8 cellular contexts compared by ENCODE assay signal in genomic region chrX:49106930-49107329, GRCh38. TPM values are rescaled to one million over a fixed set of nuclear protein-coding genes. Genes with fewer than 3 reads are reported as not detected.
DNase-seq lines count a peak whose midpoint lies in the region; ATAC-seq, FAIRE-seq and TF ChIP-seq lines count a peak whose summit lies in the region.

No MANE protein-coding gene starts in this region.

- H3K4me3 ChIP-seq in OCI-LY3 (ENCODE audit: low read length) (no peak overlapping the region), esophagus squamous epithelium (no peak overlapping the region)

- H3K4me2 ChIP-seq in OCI-LY3 (ENCODE audit: low read length), result no peak overlapping the region

- FAIRE-seq in H54 (lab: Jason Lieb, UNC), result no peak

- H3K27ac ChIP-seq in OCI-LY3 (ENCODE audit: low read length) (no peak overlapping the region), esophagus squamous epithelium (no peak overlapping the region)

- no peaks in the 10 kb centered on the region for H4K20me1 ChIP-seq in OCI-LY3 (ENCODE audit: insufficient read depth, low read length)

- H3K36me3 ChIP-seq in OCI-LY3 (replicated peaks; ENCODE audit: low read depth, low read length), result peaks cover 8% of the 10 kb centered on the region
- H3K36me3 ChIP-seq in esophagus squamous epithelium, result peaks cover 0 to 17% (median 0%) of the 10 kb centered on the region in 3 donors

- H3K27me3 ChIP-seq in OCI-LY3 (ENCODE audit: low read depth, low read length) (no peaks in the 10 kb centered on the region), esophagus squamous epithelium (no peaks in the 10 kb centered on the region)

- intact Hi-C loops in esophagus squamous epithelium (cut with DNase I), result no loop called here

- TF ChIP-seq CTCF in OCI-LY3 (IDR thresholded peaks at IDR 0.05; ENCODE audit: low read depth, low read length), result peak; percentile 34; the same call in 1 of the 2 replicates
- TF ChIP-seq CTCF in esophagus squamous epithelium (IDR thresholded peaks at IDR 0.05), result peak in 5 of 6 experiments; percentile 19 to 55 (median 38)

- 0 to 27% methylated on average over 2 to 6 of the region's 7 CpGs for WGBS in esophagus squamous epithelium, 2 donors

- ATAC-seq in GM21447 (IDR thresholded peaks at IDR 0.05; ENCODE audit: unreplicated experiment), result no peak

- no peaks in the 10 kb centered on the region for H3K79me2 ChIP-seq in OCI-LY3 (ENCODE audit: low read length)

- peaks cover under 1% of the 10 kb centered on the region; the same call in 1 of the 2 replicates for H3K4me1 ChIP-seq in OCI-LY3 (ENCODE audit: low read length)
- no peaks in the 10 kb centered on the region for H3K4me1 ChIP-seq in esophagus squamous epithelium

- no peak overlapping the region for H2AFZ ChIP-seq in OCI-LY3 (ENCODE audit: low read depth, low read length)

- DNase-seq in stimulated activated CD4-positive, alpha-beta T cell treated with anti-CD3 and anti-CD28 coated beads, Interleukin-15, amount 100 ng/mL, for 24 hours, result peak; percentile 4
- no peak for DNase-seq in stimulated activated CD4-positive, alpha-beta T cell treated with anti-CD3 and anti-CD28 coated beads, Interleukin-12 subunit alpha, Interleukin-12 subunit beta, amount 100 ng/mL, for 4 hours
- DNase-seq in esophagus squamous epithelium (lab: John Stamatoyannopoulos, UW) (no peak), nucleus accumbens (lab: John Stamatoyannopoulos, UW) (peak in 36 of 56 donors; percentile 0 to 47 (median 6)), middle frontal gyrus (ENCODE audit: extremely low spot score, low spot score) (no peak), H54 (ENCODE audit: insufficient read length, low spot score) (no peak)

- no peak for TF ChIP-seq POLR2A in esophagus squamous epithelium (IDR thresholded peaks at IDR 0.05)
- no peak for TF ChIP-seq POLR2A in H54 (IDR thresholded peaks at IDR 0.05; ENCODE audit: low read depth, low read length)

- H3K9me3 ChIP-seq in OCI-LY3 (ENCODE audit: insufficient read depth, low read length) (no peaks in the 10 kb centered on the region), esophagus squamous epithelium (no peaks in the 10 kb centered on the region)

- H3K9ac ChIP-seq in OCI-LY3 (ENCODE audit: low read length), result no peak overlapping the region

RNA-seq across cellular contexts. Expression of gene GPKOW, which starts 16.6 kb away (rescaled TPM):
- 10 to 100 TPM; 16.2 to 21.5 (median 19.2) TPM for total RNA-seq in esophagus squamous epithelium

RNA-seq across cellular contexts. Expression of gene WDR45, which starts 27.2 kb away (rescaled TPM):
- total RNA-seq in esophagus squamous epithelium, result 10 to 100 TPM; 30.1 to 78.0 (median 37.0) TPM

RNA-seq across cellular contexts. Expression of gene PRAF2, which starts 33.1 kb away (rescaled TPM):
- 1 to 10 TPM; 2.3 to 9.5 (median 5.9) TPM for total RNA-seq in esophagus squamous epithelium

RNA-seq across cellular contexts. Expression of gene CCDC120, which starts 48.1 kb away (rescaled TPM):
- 10 to 100 TPM; 11.7 to 40.3 (median 22.6) TPM for total RNA-seq in esophagus squamous epithelium

RNA-seq across cellular contexts. Expression of gene MAGIX, which starts 55.6 kb away (rescaled TPM):
- 10 to 100 TPM in 1 of 4 donors, 1 to 10 TPM in 3; 5.1 to 15.0 (median 8.5) TPM for total RNA-seq in esophagus squamous epithelium

Comparison
In these comparisons a context has a peak if more than half of its experiments do, and no peak if none do; other contexts are left out.
1. DNase-seq: peak in stimulated activated CD4-positive, alpha-beta T cell treated with anti-CD3 and anti-CD28 coated beads, Interleukin-15, amount 100 ng/mL, for 24 hours (single experiment) and nucleus accumbens (36 of 56); none in stimulated activated CD4-positive, alpha-beta T cell treated with anti-CD3 and anti-CD28 coated beads, Interleukin-12 subunit alpha, Interleukin-12 subunit beta, amount 100 ng/mL, for 4 hours (single experiment), esophagus squamous epithelium (single experiment), middle frontal gyrus (single experiment) and H54 (single experiment).